Comparison of ENCODE assay signal across 1 cellular context in genomic region chr10:51638737-51639136, GRCh38.
TF ChIP-seq lines count a peak whose summit lies in the region.

No MANE protein-coding gene starts in this region.

TF ChIP-seq in GM12878, 131 proteins besides CTCF, POLR2A, EP300 and RAD21 (continued from another document):
- TF ChIP-seq MYB (IDR thresholded peaks at IDR 0.05; ENCODE audit: borderline replicate concordance, low read depth, low read length) (no peak), NKRF (conservative IDR thresholded peaks at IDR 0.05) (no peak), MEF2B (IDR thresholded peaks at IDR 0.05; ENCODE audit: partially characterized antibody, poor library complexity, severe bottlenecking) (no peak), MYC (IDR thresholded peaks at IDR 0.05; ENCODE audit: insufficient read depth, insufficient read length, insufficient replicate concordance, low read length, severe bottlenecking) (no peak), PAX8 (IDR thresholded peaks at IDR 0.05) (no peak), SP1 (IDR thresholded peaks at IDR 0.05; ENCODE audit: low read depth, low read length) (no peak), SMARCA5 (IDR thresholded peaks at IDR 0.05) (no peak), SMC3 (IDR thresholded peaks at IDR 0.05; ENCODE audit: borderline replicate concordance, low read length) (no peak), IKZF1 (conservative IDR thresholded peaks at IDR 0.05) (no peak), ELK1 (IDR thresholded peaks at IDR 0.05; ENCODE audit: low read depth, low read length) (no peak), BHLHE40 (IDR thresholded peaks at IDR 0.05; ENCODE audit: borderline replicate concordance in 1 of 2, low read depth in 2 of 2, low read length in 1 of 2) (no peak)
